8 cellular contexts compared by ENCODE assay signal in genomic region chr14:81990312-81990761, GRCh38.
A peak's percentile ranks its signal among the peaks of the same experiment; 100 is the strongest.
DNase-seq lines count a peak whose midpoint lies in the region; ATAC-seq, FAIRE-seq and TF ChIP-seq lines count a peak whose summit lies in the region.

No MANE protein-coding gene starts in this region.

- no peak for TF ChIP-seq EP300 in sigmoid colon (IDR thresholded peaks at IDR 0.05)

- no peaks in the 10 kb centered on the region for H3K27me3 ChIP-seq in sigmoid colon

- H3K27me3 Mint-ChIP-seq in activated naive CD8-positive, alpha-beta T cell treated with anti-CD3 and anti-CD28 coated beads for 36 hours: peaks cover 5% of the 10 kb centered on the region

- no peaks in the 10 kb centered on the region for H3K4me1 Mint-ChIP-seq in activated naive CD8-positive, alpha-beta T cell treated with anti-CD3 and anti-CD28 coated beads for 36 hours

- FAIRE-seq in GM12891 (lab: Jason Lieb, UNC): peak; percentile 47

- no peaks in the 10 kb centered on the region for H3K36me3 ChIP-seq in sigmoid colon

- no peak overlapping the region for H3K27ac ChIP-seq in sigmoid colon

- no peaks in the 10 kb centered on the region for H3K36me3 Mint-ChIP-seq in activated naive CD8-positive, alpha-beta T cell treated with anti-CD3 and anti-CD28 coated beads for 36 hours

- no peak overlapping the region for H3K4me3 ChIP-seq in sigmoid colon

- peak; percentile 45 to 84 (median 78) for TF ChIP-seq CTCF in sigmoid colon (IDR thresholded peaks at IDR 0.05)

- H3K27ac Mint-ChIP-seq in activated naive CD8-positive, alpha-beta T cell treated with anti-CD3 and anti-CD28 coated beads for 36 hours: no peak overlapping the region

- H3K4me1 ChIP-seq in sigmoid colon: no peaks in the 10 kb centered on the region

- intact Hi-C loops in left ventricle myocardium superior (cut with micrococcal nuclease): no loop called here
- intact Hi-C loops in sigmoid colon (cut with DNase I): no loop called here

- no peak overlapping the region for H3K4me3 Mint-ChIP-seq in activated naive CD8-positive, alpha-beta T cell treated with anti-CD3 and anti-CD28 coated beads for 36 hours

- peak; percentile 65 for ATAC-seq in HG03045 (IDR thresholded peaks at IDR 0.05; ENCODE audit: unreplicated experiment)
- ATAC-seq in left ventricle myocardium superior: peak; percentile 28
- ATAC-seq in HG03097 (IDR thresholded peaks at IDR 0.05; ENCODE audit: low FRiP score, unreplicated experiment): no peak

- peak; percentile 54 for DNase-seq in AG20443 (ENCODE audit: low spot score)
- DNase-seq in GM12891 (ENCODE audit: insufficient read length, low spot score): peak; percentile 4
- DNase-seq in NCI-H748 (lab: John Stamatoyannopoulos, UW; ENCODE audit: unreplicated experiment): peak; percentile 71
- DNase-seq in activated naive CD8-positive, alpha-beta T cell treated with anti-CD3 and anti-CD28 coated beads for 36 hours: peak; percentile 5
- DNase-seq in left ventricle myocardium superior: no peak
- DNase-seq in sigmoid colon: no peak

- no peaks in the 10 kb centered on the region for H3K9me3 Mint-ChIP-seq in activated naive CD8-positive, alpha-beta T cell treated with anti-CD3 and anti-CD28 coated beads for 36 hours

- WGBS in sigmoid colon, 2 donors: 19 to 28% methylated on average over 7 of the region's 7 CpGs

- no peak for TF ChIP-seq POLR2A in GM12891 (IDR thresholded peaks at IDR 0.05; ENCODE audit: low read depth, low read length)
- no peak for TF ChIP-seq POLR2A in sigmoid colon (IDR thresholded peaks at IDR 0.05)

- no peaks in the 10 kb centered on the region for H3K9me3 ChIP-seq in sigmoid colon

TF ChIP-seq in GM12891, 5 proteins besides CTCF, POLR2A, EP300 and RAD21:
- no peak for TF ChIP-seq POU2F2 (IDR thresholded peaks at IDR 0.05; ENCODE audit: low read depth, low read length)
- no peak for TF ChIP-seq SPI1 (IDR thresholded peaks at IDR 0.05; ENCODE audit: low read depth, low read length)
- no peak for TF ChIP-seq TAF1 (IDR thresholded peaks at IDR 0.05; ENCODE audit: low read depth, low read length)
- TF ChIP-seq PAX5 (IDR thresholded peaks at IDR 0.05; ENCODE audit: insufficient read depth, low read length, severe bottlenecking): no peak
- TF ChIP-seq POLR2AphosphoS5 (IDR thresholded peaks at IDR 0.05; ENCODE audit: low read depth, low read length): no peak
TF ChIP-seq in GM12891: peak in this region for 0.

Comparison
In these comparisons a context has a peak if more than half of its experiments do, and no peak if none do; other contexts are left out.
1. DNase-seq: peak in AG20443 (single experiment), GM12891 (single experiment), NCI-H748 (single experiment) and activated naive CD8-positive, alpha-beta T cell treated with anti-CD3 and anti-CD28 coated beads for 36 hours (single experiment); none in left ventricle myocardium superior (single experiment) and sigmoid colon (single experiment).